In the genomic region with DNA sequence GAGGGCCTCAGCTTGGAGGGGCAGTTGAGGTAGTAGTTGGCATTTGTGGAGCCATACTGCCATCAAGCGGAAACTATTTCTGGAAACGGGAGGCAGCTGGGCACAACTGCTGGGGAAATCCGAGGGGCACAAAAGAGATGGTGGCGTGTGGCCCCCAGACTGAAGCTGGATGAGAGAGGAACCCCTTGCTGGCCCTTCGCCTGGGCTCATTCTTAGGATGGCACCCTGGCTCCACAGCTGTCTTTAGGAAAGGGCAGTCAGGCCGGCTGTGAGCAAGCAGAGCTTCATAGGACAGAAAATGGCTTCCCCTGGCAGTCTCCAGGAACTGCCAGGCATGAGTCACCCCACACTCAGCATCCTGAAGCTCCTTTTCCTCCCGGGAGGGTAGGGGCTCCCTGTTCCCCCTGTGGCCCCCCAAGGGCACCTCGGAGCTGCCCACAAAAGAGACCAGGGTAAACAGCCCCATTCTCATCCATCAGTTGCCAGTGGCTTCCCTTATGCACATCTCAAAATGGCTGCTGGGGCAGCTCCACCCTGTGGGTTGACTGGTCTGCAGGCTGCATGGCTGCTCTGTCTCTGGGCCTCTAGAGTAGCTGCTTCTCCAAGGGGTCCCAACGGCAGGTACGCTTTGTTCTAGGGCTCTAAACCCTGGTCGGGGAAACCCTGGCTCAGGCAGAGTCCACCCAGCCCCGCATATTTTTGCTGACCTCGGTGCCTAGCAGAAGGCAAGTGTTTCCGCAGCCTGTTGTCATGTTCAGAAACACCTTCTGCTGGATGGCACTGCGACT, we compare ENCODE assay signal across 16 cellular contexts.
DNase-seq lines count a peak whose midpoint lies in the region; ATAC-seq and TF ChIP-seq lines count a peak whose summit lies in the region.
"Had no signal": no experiment of that assay in that cellular context is flagged by ENCODE, and none has a peak within 500 bp of the region (broad histone marks: within the 10 kb centered on the region; RNA-seq: fewer than 3 reads in every experiment).

No MANE protein-coding gene starts in this region.

- no peak overlapping the region for H3K27ac ChIP-seq in colonic mucosa
- H3K27ac ChIP-seq: brain microvascular endothelial cell, C4-2B had no signal

- no peak for ATAC-seq in naive thymus-derived CD8-positive, alpha-beta T cell
- ATAC-seq: stimulated activated naive B cell treated with anti-CD40 and anti-IgM and Interleukin-4, amounts not matched to agents 10 μg/mL and 1 μg/mL and 100 μg/mL, for 72 hours; WTC11 had no signal

- H3K36me3 ChIP-seq in H7 (replicated peaks; ENCODE audit: control insufficient read depth, insufficient read depth, low read length) (no peaks in the 10 kb centered on the region), colonic mucosa (no peaks in the 10 kb centered on the region)
- H3K36me3 ChIP-seq: brain microvascular endothelial cell had no signal

- H3K9me3 Mint-ChIP-seq in naive thymus-derived CD8-positive, alpha-beta T cell = no peaks in the 10 kb centered on the region
- H3K9me3 Mint-ChIP-seq: stimulated activated naive B cell treated with anti-CD40 and anti-IgM and Interleukin-4, amounts not matched to agents 10 μg/mL and 1 μg/mL and 100 μg/mL, for 72 hours; WTC11 had no signal

- no peak overlapping the region for H3K4me3 ChIP-seq in AG09309 (ENCODE audit: control insufficient read depth, low read depth, low read length)
- no peak overlapping the region for H3K4me3 ChIP-seq in H7 (ENCODE audit: insufficient read depth, low read depth, low read length)
- H3K4me3 ChIP-seq in colonic mucosa = no peak overlapping the region

- DNase-seq in AG09309 (ENCODE audit: low read depth) (no peak), H7 (peak; percentile 6), colonic mucosa (peak; percentile 18), activated gamma-delta T cell treated with Interleukin-2 at 50 U/mL for 16 hours (no peak), HuH-7.5 (ENCODE audit: low spot score) (no peak), NCI-H2081 treated with DMSO at 0.1 percent for 48 hours (lab: John Stamatoyannopoulos, UW) (no peak)
- no peak for DNase-seq in naive thymus-derived CD8-positive, alpha-beta T cell
- no peak for DNase-seq in activated CD4-positive, CD25-positive, alpha-beta regulatory T cell treated with anti-CD3 and anti-CD28 coated beads, Interleukin-2, amount 50 U/mL, for 72 hours
- DNase-seq: brain microvascular endothelial cell; KBM-7; mesendoderm; NCI-H187 treated with DMSO at 0.1 percent for 48 hours; stimulated activated CD4-positive, alpha-beta T cell treated with anti-CD3 and anti-CD28 coated beads, Interleukin-4, amount 100 ng/mL, for 1 hour; stimulated activated naive B cell treated with anti-CD40 and anti-IgM and Interleukin-4, amounts not matched to agents 10 μg/mL and 1 μg/mL and 100 μg/mL, for 72 hours had no signal

- no peaks in the 10 kb centered on the region for H3K4me1 ChIP-seq in colonic mucosa

- no peaks in the 10 kb centered on the region for H3K9me3 ChIP-seq in colonic mucosa

- peak; percentile 6 for TF ChIP-seq CTCF in AG09309 (IDR thresholded peaks at IDR 0.05; ENCODE audit: control insufficient read depth, insufficient read depth, low read depth, low read length, missing control alignments)
- TF ChIP-seq CTCF in colonic mucosa (IDR thresholded peaks at IDR 0.05) = no peak

- no peak overlapping the region for H3K4me3 Mint-ChIP-seq in naive thymus-derived CD8-positive, alpha-beta T cell
- H3K4me3 Mint-ChIP-seq: stimulated activated naive B cell treated with anti-CD40 and anti-IgM and Interleukin-4, amounts not matched to agents 10 μg/mL and 1 μg/mL and 100 μg/mL, for 72 hours; WTC11 had no signal

- H3K27ac Mint-ChIP-seq in naive thymus-derived CD8-positive, alpha-beta T cell = peak overlapping the region in 9 of 10 donors; percentile 22 to 78 (median 67)
- H3K27ac Mint-ChIP-seq: stimulated activated naive B cell treated with anti-CD40 and anti-IgM and Interleukin-4, amounts not matched to agents 10 μg/mL and 1 μg/mL and 100 μg/mL, for 72 hours; WTC11 had no signal

- intact Hi-C loops in colonic mucosa (cut with DNase I) = no loop called here

- peaks cover 25 to 50% (median 43%) of the 10 kb centered on the region in 4 donors for H3K4me1 Mint-ChIP-seq in naive thymus-derived CD8-positive, alpha-beta T cell

- H3K27me3 ChIP-seq in H7 (ENCODE audit: control insufficient read depth, insufficient read depth, low read length) = no peaks in the 10 kb centered on the region
- no peaks in the 10 kb centered on the region for H3K27me3 ChIP-seq in colonic mucosa
- H3K27me3 ChIP-seq: brain microvascular endothelial cell had no signal

- POLR2A ChIA-PET in naive thymus-derived CD8-positive, alpha-beta T cell (lab: Charles Lee) = no interaction called here

- H3K9ac ChIP-seq in colonic mucosa (ENCODE audit: low read depth in 2 of 2, low read length in 2 of 2) = no peak overlapping the region

- peaks cover 0 to 37% (median 2%) of the 10 kb centered on the region in 3 donors for H3K36me3 Mint-ChIP-seq in naive thymus-derived CD8-positive, alpha-beta T cell

- H3K27me3 Mint-ChIP-seq in naive thymus-derived CD8-positive, alpha-beta T cell = no peaks in the 10 kb centered on the region
- H3K27me3 Mint-ChIP-seq: stimulated activated naive B cell treated with anti-CD40 and anti-IgM and Interleukin-4, amounts not matched to agents 10 μg/mL and 1 μg/mL and 100 μg/mL, for 72 hours had no signal

Comparison
In these comparisons a context has a peak if more than half of its experiments do, and no peak if none do; other contexts are left out.
1. DNase-seq: peak in H7 (single experiment) and colonic mucosa (single experiment); none in AG09309 (single experiment), naive thymus-derived CD8-positive, alpha-beta T cell (0 of 10), activated gamma-delta T cell treated with Interleukin-2 at 50 U/mL for 16 hours (single experiment), HuH-7.5 (single experiment), activated CD4-positive, CD25-positive, alpha-beta regulatory T cell treated with anti-CD3 and anti-CD28 coated beads, Interleukin-2, amount 50 U/mL, for 72 hours (single experiment) and NCI-H2081 treated with DMSO at 0.1 percent for 48 hours (single experiment).